ENCODE assay signal across 14 cellular contexts in the genomic region with DNA sequence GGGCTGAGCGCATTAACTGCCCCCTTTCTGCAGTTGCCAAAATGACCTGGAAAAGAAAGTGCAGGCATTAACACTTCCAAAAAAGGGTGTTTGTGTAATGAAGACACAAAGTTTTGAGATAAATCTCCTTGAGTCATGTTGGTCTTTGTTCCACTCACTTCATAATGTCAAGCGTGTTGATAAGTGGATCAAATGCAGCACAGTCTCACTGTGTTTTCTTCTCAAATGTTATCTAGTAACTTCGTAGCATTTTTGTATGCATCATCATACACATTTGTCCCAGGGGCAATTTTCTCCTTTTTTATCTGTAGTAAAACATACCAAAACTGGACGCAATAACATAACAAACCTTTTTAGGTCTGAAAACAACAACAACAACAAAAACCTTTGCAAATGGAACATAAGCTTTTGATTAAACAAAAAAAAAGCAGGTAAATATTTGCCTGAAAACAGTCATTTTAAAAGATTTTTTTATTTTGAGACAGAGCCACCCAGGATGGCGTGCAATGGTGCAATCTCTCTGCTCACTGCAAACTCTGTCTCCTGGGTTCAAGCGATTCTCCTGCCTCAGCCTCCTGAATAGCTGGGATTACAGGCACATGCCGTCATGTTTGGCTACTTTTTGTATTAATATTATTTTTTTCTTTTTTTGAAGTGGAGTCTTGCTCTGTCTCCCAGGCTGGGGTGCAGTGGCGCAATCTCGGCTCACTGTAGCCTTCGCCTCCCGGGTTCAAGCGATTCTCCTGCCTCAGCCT.
"Had no signal": no experiment of that assay in that cellular context is flagged by ENCODE, and none has a peak within 500 bp of the region (broad histone marks: within the 10 kb centered on the region; RNA-seq: fewer than 3 reads in every experiment).

No MANE protein-coding gene starts in this region.

- H3K27me3 ChIP-seq: esophagus squamous epithelium, hepatocyte, pancreas had no signal

- ATAC-seq: effector memory CD8-positive, alpha-beta T cell; left colon; natural killer cell; pancreas; right cardiac atrium had no signal

- H3K27ac ChIP-seq: esophagus squamous epithelium, hepatocyte, pancreas had no signal

- DNase-seq: effector memory CD8-positive, alpha-beta T cell; esophagus squamous epithelium; foreskin melanocyte; head of caudate nucleus; kidney; left colon; natural killer cell; nucleus accumbens; pancreas; right cardiac atrium; small intestine; stimulated activated CD4-positive, alpha-beta T cell treated with anti-CD3 and anti-CD28 coated beads, Interleukin-2, amount 100 ng/mL, for 48 hours; stimulated activated naive CD4-positive, alpha-beta T cell treated with Interleukin-2 at 50 U/mL for 16 hours had no signal

- H3K4me2 ChIP-seq: hepatocyte had no signal

- H3K79me2 ChIP-seq: hepatocyte had no signal

- H3K4me1 ChIP-seq: esophagus squamous epithelium, pancreas had no signal

- H3K36me3 ChIP-seq: esophagus squamous epithelium, pancreas had no signal

- H3K9me3 ChIP-seq: esophagus squamous epithelium, pancreas had no signal

- H3K4me3 ChIP-seq: esophagus squamous epithelium, hepatocyte, pancreas had no signal

- H2AFZ ChIP-seq: hepatocyte had no signal
